In genomic region chr1:107091418-107091817, GRCh38 we compare ENCODE assay signal across 3 cellular contexts.
TF ChIP-seq lines count a peak whose summit lies in the region.

No MANE protein-coding gene starts in this region.

TF ChIP-seq in HepG2, 621 proteins besides CTCF, POLR2A, EP300 and RAD21 (continues in another document):
- TF ChIP-seq SRSF1 (optimal IDR thresholded peaks at IDR 0.05; ENCODE audit: low read depth, low read length) (no peak), PRDM4 (CRISPR knock-in tag; IDR thresholded peaks at IDR 0.05; ENCODE audit: borderline replicate concordance) (no peak), DNMT3B (CRISPR knock-in tag; conservative IDR thresholded peaks at IDR 0.05) (no peak), CEBPB (IDR thresholded peaks at IDR 0.05; ENCODE audit: borderline replicate concordance, low read depth, low read length) (peak; percentile 78), CENPT (CRISPR knock-in tag; IDR thresholded peaks at IDR 0.05; ENCODE audit: low read depth) (no peak), PAF1 (CRISPR knock-in tag; IDR thresholded peaks at IDR 0.05) (no peak), PRMT3 (CRISPR knock-in tag; IDR thresholded peaks at IDR 0.05; ENCODE audit: borderline replicate concordance, low read depth) (no peak)

TF ChIP-seq in K562, 482 proteins besides CTCF, POLR2A, EP300 and RAD21:
- TF ChIP-seq ZNF766 (CRISPR knock-in tag; conservative IDR thresholded peaks at IDR 0.05) (no peak), CEBPB (tag; IDR thresholded peaks at IDR 0.05) (0 out of 2 replicates have a peak, but pooled peaks have one; percentile 26)

TF ChIP-seq in H1, 55 proteins besides CTCF, POLR2A, EP300 and RAD21:
- no peak for TF ChIP-seq SP1 (IDR thresholded peaks at IDR 0.05; ENCODE audit: low read depth, low read length)
- TF ChIP-seq NANOG (IDR thresholded peaks at IDR 0.05; ENCODE audit: insufficient read depth, low read depth, low read length, poor library complexity, severe bottlenecking) = no peak
- peak; percentile 57; the same call in 1 of the 2 replicates for TF ChIP-seq CEBPB (IDR thresholded peaks at IDR 0.05; ENCODE audit: low read depth, low read length)
